ENCODE assay signal across 20 cellular contexts in genomic region chr21:41186763-41187536, GRCh38. TPM values are rescaled to one million over a fixed set of nuclear protein-coding genes. Genes with fewer than 3 reads are reported as not detected.
DNase-seq lines count a peak whose midpoint lies in the region; ATAC-seq and TF ChIP-seq lines count a peak whose summit lies in the region.
"Had no signal": no experiment of that assay in that cellular context is flagged by ENCODE, and none has a peak within 500 bp of the region (broad histone marks: within the 10 kb centered on the region; RNA-seq: fewer than 3 reads in every experiment).

No MANE protein-coding gene starts in this region.

- H3K79me2 ChIP-seq in HCT116 (ENCODE audit: insufficient read depth, low read length) (peaks cover 10% of the 10 kb centered on the region; the same call in 1 of the 2 replicates), smooth muscle cell (ENCODE audit: low read depth) (no peaks in the 10 kb centered on the region)

- no peaks in the 10 kb centered on the region for H3K36me3 Mint-ChIP-seq in Calu3 (ENCODE audit: insufficient read depth, unreplicated experiment)
- no peaks in the 10 kb centered on the region for H3K36me3 Mint-ChIP-seq in activated CD4-positive, alpha-beta memory T cell treated with anti-CD3 and anti-CD28 coated beads for 36 hours
- H3K36me3 Mint-ChIP-seq: activated CD8-positive, alpha-beta memory T cell treated with anti-CD3 and anti-CD28 coated beads, Interleukin-2, amount 10 ng/mL, durations not matched to agents 7 days and 5 days had no signal

- ATAC-seq in HCT116 (peak; percentile 22; the same call in 1 of the 2 replicates), GM21786 (IDR thresholded peaks at IDR 0.05; ENCODE audit: unreplicated experiment) (no peak)
- ATAC-seq: activated CD8-positive, alpha-beta memory T cell treated with anti-CD3 and anti-CD28 coated beads, Interleukin-2, amount 10 ng/mL, durations not matched to agents 7 days and 5 days; left lung had no signal

- H4K20me1 ChIP-seq in HCT116 (ENCODE audit: insufficient read depth) (no peaks in the 10 kb centered on the region; the same call in 1 of the 2 replicates), smooth muscle cell (ENCODE audit: low read depth) (no peaks in the 10 kb centered on the region)

- no peak for TF ChIP-seq RAD21 in HCT116 (IDR thresholded peaks at IDR 0.05; ENCODE audit: low read depth)

- no peak for TF ChIP-seq CTCF in Calu3 (IDR thresholded peaks at IDR 0.05; ENCODE audit: unreplicated experiment)
- TF ChIP-seq CTCF in HCT116 (IDR thresholded peaks at IDR 0.05 in 2 of 3, conservative IDR thresholded peaks at IDR 0.05 in 1 of 3; ENCODE audit: borderline replicate concordance in 1 of 3, insufficient read depth in 1 of 3, low read depth in 2 of 3, low read length in 2 of 3), result no peak
- no peak for TF ChIP-seq CTCF in smooth muscle cell (IDR thresholded peaks at IDR 0.05; ENCODE audit: borderline replicate concordance, insufficient read depth, poor library complexity, severe bottlenecking)

- intact Hi-C loops in Calu3 (cut with micrococcal nuclease; ENCODE audit: unreplicated experiment), result no loop called here
- intact Hi-C loops in HCT116 (cut with micrococcal nuclease), result no loop called here
- intact Hi-C loops in activated CD4-positive, alpha-beta memory T cell treated with anti-CD3 and anti-CD28 coated beads for 36 hours (cut with micrococcal nuclease), result no loop called here

- RAD21 ChIA-PET in HCT116 (lab: Charles Lee; ENCODE audit: low non-redundant PET in 1 of 2, low total read pairs in 2 of 2, uncharacterized antibody in 2 of 2, unreplicated experiment in 2 of 2), result no interaction called here

- H3K9me3 ChIP-seq in HCT116 (ENCODE audit: control insufficient read depth in 1 of 2, insufficient read depth in 1 of 2, low read depth in 1 of 2, low read length in 2 of 2) (0 out of 4 replicates have a peak, but pooled peaks cover 0 to 4% of the 10 kb centered on the region in 2 experiments), smooth muscle cell (replicated peaks; ENCODE audit: low read depth) (peaks cover 8% of the 10 kb centered on the region)
- H3K9me3 ChIP-seq: ovary had no signal

- H3F3A ChIP-seq in smooth muscle cell (ENCODE audit: low read depth), result no peaks in the 10 kb centered on the region

- H3K4me3 ChIP-seq in HCT116 (replicated peaks in 1 of 2; ENCODE audit: low read depth in 1 of 2, low read length in 2 of 2), result no peak overlapping the region
- no peak overlapping the region for H3K4me3 ChIP-seq in smooth muscle cell
- H3K4me3 ChIP-seq: left lung, ovary had no signal

- TF ChIP-seq POLR2A in HCT116 (IDR thresholded peaks at IDR 0.05; ENCODE audit: borderline replicate concordance, extremely low read depth, insufficient read depth, insufficient read length), result no peak

- H3K4me3 Mint-ChIP-seq in Calu3 (ENCODE audit: low read depth, unreplicated experiment), result no peak overlapping the region
- no peak overlapping the region for H3K4me3 Mint-ChIP-seq in activated CD4-positive, alpha-beta memory T cell treated with anti-CD3 and anti-CD28 coated beads for 36 hours
- H3K4me3 Mint-ChIP-seq: activated CD8-positive, alpha-beta memory T cell treated with anti-CD3 and anti-CD28 coated beads, Interleukin-2, amount 10 ng/mL, durations not matched to agents 7 days and 5 days; T-helper 1 cell treated with Interleukin-12 subunit alpha and Interleukin-12 subunit beta and Interleukin-4 antibody, amounts not matched to agents 30 μg/mL and 1 μg/mL, for 36 hours had no signal

- CTCF ChIA-PET in Calu3 (lab: Charles Lee) (no interaction called here), HCT116 (lab: Charles Lee) (no interaction called here)
- CTCF ChIA-PET in activated CD4-positive, alpha-beta memory T cell treated with anti-CD3 and anti-CD28 coated beads for 36 hours (lab: Charles Lee), result no interaction called here

- H3K9ac ChIP-seq in HCT116 (ENCODE audit: low read length) (no peak overlapping the region), smooth muscle cell (ENCODE audit: low read depth) (no peak overlapping the region)

- H3K4me2 ChIP-seq in HCT116 (ENCODE audit: low read length) (no peak overlapping the region), smooth muscle cell (no peak overlapping the region)

- H3K9me2 ChIP-seq in HCT116 (ENCODE audit: insufficient read depth), result no peaks in the 10 kb centered on the region

- no peaks in the 10 kb centered on the region for H3K27me3 Mint-ChIP-seq in Calu3 (ENCODE audit: unreplicated experiment)
- H3K27me3 Mint-ChIP-seq in activated CD4-positive, alpha-beta memory T cell treated with anti-CD3 and anti-CD28 coated beads for 36 hours, result peaks cover 12% of the 10 kb centered on the region

- H3K4me1 Mint-ChIP-seq in Calu3 (ENCODE audit: low read depth, unreplicated experiment), result peaks cover 23% of the 10 kb centered on the region
- no peaks in the 10 kb centered on the region for H3K4me1 Mint-ChIP-seq in activated CD4-positive, alpha-beta memory T cell treated with anti-CD3 and anti-CD28 coated beads for 36 hours (ENCODE audit: low read depth)
- H3K4me1 Mint-ChIP-seq: activated CD8-positive, alpha-beta memory T cell treated with anti-CD3 and anti-CD28 coated beads, Interleukin-2, amount 10 ng/mL, durations not matched to agents 7 days and 5 days had no signal

- peak; percentile 31 for DNase-seq in Calu3
- DNase-seq in HCT116 (ENCODE audit: low read depth, low spot score), result no peak
- DNase-seq in NCI-H774 (lab: John Stamatoyannopoulos, UW), result peak; percentile 28
- DNase-seq in iPS-NIHi7 (ENCODE audit: extremely low spot score), result peak; percentile 31
- DNase-seq in GM03348 (ENCODE audit: low spot score), result no peak
- no peak for DNase-seq in smooth muscle cell (lab: John Stamatoyannopoulos, UW; ENCODE audit: unreplicated experiment)
- no peak for DNase-seq in activated CD4-positive, alpha-beta memory T cell treated with anti-CD3 and anti-CD28 coated beads for 36 hours
- DNase-seq: activated CD4-positive, CD25-positive, alpha-beta regulatory T cell treated with anti-CD3 and anti-CD28 coated beads, Interleukin-2, amount 50 U/mL, for 72 hours; activated CD8-positive, alpha-beta memory T cell treated with anti-CD3 and anti-CD28 coated beads, Interleukin-2, amount 10 ng/mL, durations not matched to agents 7 days and 5 days; activated gamma-delta T cell; anterior cingulate cortex; foreskin fibroblast; GDM1; left lung; NCI-H1092 treated with DMSO at 0.1 percent for 48 hours; NCI-H2171; ovary; Right ventricle myocardium superior had no signal

- no peaks in the 10 kb centered on the region for H3K27me3 ChIP-seq in HCT116 (ENCODE audit: insufficient read depth, low read length)
- H3K27me3 ChIP-seq in smooth muscle cell (ENCODE audit: low read depth), result no peaks in the 10 kb centered on the region
- H3K27me3 ChIP-seq: left lung, ovary had no signal

- no peaks in the 10 kb centered on the region for H3K36me3 ChIP-seq in HCT116 (ENCODE audit: control insufficient read depth in 1 of 2, insufficient read depth in 2 of 2, low read length in 2 of 2)
- H3K36me3 ChIP-seq in smooth muscle cell (ENCODE audit: low read depth), result no peaks in the 10 kb centered on the region
- H3K36me3 ChIP-seq: left lung, ovary had no signal

- 88% methylated on average over 9 of the region's 9 CpGs for WGBS in smooth muscle cell (ENCODE audit: low lambda C conversion rate)

- BruUV-seq in Calu3 (replicated peaks; lab: Mats Ljungman, UMichigan) (no TSS peak), HCT116 (replicated peaks; lab: Mats Ljungman, UMichigan) (no TSS peak)

- H3K27ac ChIP-seq in HCT116 (ENCODE audit: low read depth, low read length), result no peak overlapping the region
- no peak overlapping the region for H3K27ac ChIP-seq in smooth muscle cell (ENCODE audit: low read depth)
- H3K27ac ChIP-seq: left lung, ovary had no signal

- POLR2A ChIA-PET in HCT116 (lab: Charles Lee), result no interaction called here
- POLR2A ChIA-PET in activated CD4-positive, alpha-beta memory T cell treated with anti-CD3 and anti-CD28 coated beads for 36 hours (lab: Charles Lee), result no interaction called here

- H3K27ac Mint-ChIP-seq in Calu3 (ENCODE audit: unreplicated experiment), result no peak overlapping the region
- no peak overlapping the region for H3K27ac Mint-ChIP-seq in activated CD4-positive, alpha-beta memory T cell treated with anti-CD3 and anti-CD28 coated beads for 36 hours
- H3K27ac Mint-ChIP-seq: activated CD8-positive, alpha-beta memory T cell treated with anti-CD3 and anti-CD28 coated beads, Interleukin-2, amount 10 ng/mL, durations not matched to agents 7 days and 5 days; T-helper 1 cell treated with Interleukin-12 subunit alpha and Interleukin-12 subunit beta and Interleukin-4 antibody, amounts not matched to agents 30 μg/mL and 1 μg/mL, for 36 hours had no signal

- H2AFZ ChIP-seq in HCT116 (ENCODE audit: low read depth, low read length, poor library complexity, severe bottlenecking), result no peak overlapping the region
- no peak overlapping the region for H2AFZ ChIP-seq in smooth muscle cell (ENCODE audit: low read depth)

- H3K4me1 ChIP-seq in HCT116 (ENCODE audit: control insufficient read depth in 1 of 2, insufficient read depth in 2 of 2, low read length in 2 of 2) (no peaks in the 10 kb centered on the region), smooth muscle cell (ENCODE audit: low read depth) (no peaks in the 10 kb centered on the region)
- H3K4me1 ChIP-seq: left lung had no signal

- H3K9me3 Mint-ChIP-seq in Calu3 (ENCODE audit: low read depth, unreplicated experiment), result no peaks in the 10 kb centered on the region
- peaks cover 7% of the 10 kb centered on the region for H3K9me3 Mint-ChIP-seq in activated CD4-positive, alpha-beta memory T cell treated with anti-CD3 and anti-CD28 coated beads for 36 hours

TF ChIP-seq in HCT116, 20 proteins besides CTCF, POLR2A, EP300 and RAD21 (continues in another document):
- TF ChIP-seq FOSL1 (IDR thresholded peaks at IDR 0.05; ENCODE audit: low read depth) (no peak), EZH2 (IDR thresholded peaks at IDR 0.05) (no peak), ZNF274 (IDR thresholded peaks at IDR 0.05; ENCODE audit: low read depth, low read length) (no peak), ZFX (IDR thresholded peaks at IDR 0.05) (no peak), CEBPB (IDR thresholded peaks at IDR 0.05; ENCODE audit: low read depth) (no peak), TCF7L2 (IDR thresholded peaks at IDR 0.05; ENCODE audit: borderline replicate concordance, extremely low read depth, insufficient read depth, insufficient read length) (no peak)

RNA-seq across cellular contexts. Expression of gene BACE2, which starts 19.0 kb away (rescaled TPM):
- 52.3 and 59.0 TPM in 2 replicates for total RNA-seq in Calu3 (2022)
- total RNA-seq in HCT116 (2021; ENCODE audit: unreplicated experiment), result 23.2 TPM
- 21.8 and 23.6 TPM in 2 replicates for polyA plus RNA-seq in HCT116 (2012)
- total RNA-seq in smooth muscle cell, result 25.3 and 47.2 TPM in 2 replicates
- polyA plus RNA-seq in smooth muscle cell, result 26.4 and 33.3 TPM in 2 replicates
- total RNA-seq in activated CD4-positive, alpha-beta memory T cell treated with anti-CD3 and anti-CD28 coated beads for 36 hours, result 1 to 10 TPM in 1 of 2 experiments, under 1 TPM in 1; 0.77 to 1.1 TPM

Comparison
In these comparisons a context has a peak if more than half of its experiments do, and no peak if none do; other contexts are left out.
1. DNase-seq: peak in Calu3 (single experiment), NCI-H774 (single experiment) and iPS-NIHi7 (single experiment); none in HCT116 (single experiment), GM03348 (single experiment), smooth muscle cell (single experiment) and activated CD4-positive, alpha-beta memory T cell treated with anti-CD3 and anti-CD28 coated beads for 36 hours (single experiment).
2. RNA of gene BACE2, which starts 19.0 kb away (total RNA-seq): 52.3 to 59.0 TPM in Calu3, 25.3 to 47.2 TPM in smooth muscle cell and 23.2 TPM in HCT116 (single experiment); 0.77 to 1.1 TPM in activated CD4-positive, alpha-beta memory T cell treated with anti-CD3 and anti-CD28 coated beads for 36 hours; every median in the first group is over 10 times any median in the second.